In the genomic region with DNA sequence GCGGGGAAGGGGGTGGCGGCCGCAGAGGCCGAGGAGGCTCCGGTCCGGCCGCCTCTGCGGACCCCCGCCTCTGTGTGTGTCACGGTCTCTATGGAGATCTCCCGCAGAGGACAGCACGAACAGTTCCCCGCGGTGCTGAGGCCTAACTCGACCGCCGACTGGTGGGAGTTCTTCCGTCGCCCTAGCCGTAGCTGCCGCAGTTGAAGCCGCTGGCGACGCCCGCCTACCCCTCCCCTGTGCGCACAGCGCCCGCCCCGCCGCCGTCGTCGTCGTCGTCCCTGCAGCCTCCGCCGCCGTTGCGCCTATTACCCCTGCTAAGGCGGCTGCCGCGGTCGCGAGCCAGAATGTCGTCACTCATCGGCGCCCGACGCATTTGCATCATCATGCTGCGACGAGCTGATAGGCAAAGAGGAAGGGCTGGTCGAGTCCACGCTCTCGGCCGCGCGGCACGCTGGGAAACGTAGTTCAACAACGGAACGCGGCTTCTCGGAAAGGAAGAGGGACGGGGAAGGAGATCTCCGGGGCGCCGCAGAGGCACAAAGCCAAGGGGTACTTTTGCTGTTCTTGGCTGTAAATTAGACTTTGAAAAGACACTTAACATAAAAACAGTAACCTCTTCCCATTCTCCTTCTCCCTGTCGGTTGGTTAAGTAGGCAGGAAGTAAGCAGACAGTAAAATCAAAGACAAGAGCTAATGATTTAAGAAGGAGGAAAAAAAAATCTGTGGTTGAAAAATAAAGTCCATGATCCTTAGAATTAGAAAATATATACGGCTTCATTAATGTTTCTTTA, we compare ENCODE assay signal across 8 cellular contexts.
DNase-seq lines count a peak whose midpoint lies in the region; ATAC-seq lines count a peak whose summit lies in the region.

A gene (minus strand): TSS at position 346 of the 791 bp plus-strand sequence. CDS start 538 bp downstream, outside the sequence.

- ATAC-seq in GM19351 (IDR thresholded peaks at IDR 0.05; ENCODE audit: unreplicated experiment) (peak; percentile 60), HG03521 (IDR thresholded peaks at IDR 0.05; ENCODE audit: unreplicated experiment) (peak; percentile 70)

- peak within 1 kb of the TSS; percentile 70 to 95 (median 89) for H3K4me2 ChIP-seq in BLaER1 treated with 17β-estradiol and CSF1 and Interleukin-3, amounts not matched to agents 10 nM and 100 nM

- DNase-seq in NCI-H748 (lab: John Stamatoyannopoulos, UW; ENCODE audit: unreplicated experiment), result peak; percentile 100
- DNase-seq in activated CD4-positive, alpha-beta T cell treated with anti-CD3 and anti-CD28 coated beads, Interleukin-2, amount 50 U/mL, for 1 hour, result peak; percentile 100
- DNase-seq in dedifferentiated amniotic fluid mesenchymal stem cell (ENCODE audit: extremely low spot score), result peak; percentile 98
- DNase-seq in left kidney (ENCODE audit: low read depth, low spot score), result peak; percentile 99
- peak; percentile 100 for DNase-seq in stimulated activated CD4-positive, alpha-beta T cell treated with anti-CD3 and anti-CD28 coated beads, Interleukin-2, amount 100 ng/mL, for 24 hours

- peaks cover 0 to 12% (median 0%) of the 10 kb centered on the region in 11 experiments; a peak in 6 of 22 replicates for H3K36me3 ChIP-seq in BLaER1 treated with 17β-estradiol and CSF1 and Interleukin-3, amounts not matched to agents 10 nM and 100 nM

- H3K4me3 ChIP-seq in BLaER1 treated with 17β-estradiol and CSF1 and Interleukin-3, amounts not matched to agents 10 nM and 100 nM, result peak within 1 kb of the TSS; percentile 77 to 99 (median 94)

- peaks cover 11 to 36% (median 31%) of the 10 kb centered on the region in 11 experiments; a peak in 20 of 22 replicates for H4K20me1 ChIP-seq in BLaER1 treated with 17β-estradiol and CSF1 and Interleukin-3, amounts not matched to agents 10 nM and 100 nM

- no peaks in the 10 kb centered on the region for H3K27me3 ChIP-seq in BLaER1 treated with 17β-estradiol and CSF1 and Interleukin-3, amounts not matched to agents 10 nM and 100 nM

- peak within 1 kb of the TSS; percentile 92 to 100 (median 99) for H3K9ac ChIP-seq in BLaER1 treated with 17β-estradiol and CSF1 and Interleukin-3, amounts not matched to agents 10 nM and 100 nM

- H3K4me1 ChIP-seq in BLaER1 treated with 17β-estradiol and CSF1 and Interleukin-3, amounts not matched to agents 10 nM and 100 nM, result peaks cover 32 to 46% (median 37%) of the 10 kb centered on the region in 10 experiments

- H3K9me3 ChIP-seq in BLaER1 treated with 17β-estradiol and CSF1 and Interleukin-3, amounts not matched to agents 10 nM and 100 nM (replicated peaks in 1 of 11), result no peaks in the 10 kb centered on the region; a peak in 1 of 22 replicates

- peak within 1 kb of the TSS; percentile 94 to 100 (median 99) for H3K27ac ChIP-seq in BLaER1 treated with 17β-estradiol and CSF1 and Interleukin-3, amounts not matched to agents 10 nM and 100 nM

Comparison
In these comparisons a context has a peak if more than half of its experiments do, and no peak if none do; other contexts are left out.
1. Peak in every context shown above with its lines: DNase-seq, ATAC-seq, H3K4me3 ChIP-seq and H3K27ac ChIP-seq.